In the genomic region with DNA sequence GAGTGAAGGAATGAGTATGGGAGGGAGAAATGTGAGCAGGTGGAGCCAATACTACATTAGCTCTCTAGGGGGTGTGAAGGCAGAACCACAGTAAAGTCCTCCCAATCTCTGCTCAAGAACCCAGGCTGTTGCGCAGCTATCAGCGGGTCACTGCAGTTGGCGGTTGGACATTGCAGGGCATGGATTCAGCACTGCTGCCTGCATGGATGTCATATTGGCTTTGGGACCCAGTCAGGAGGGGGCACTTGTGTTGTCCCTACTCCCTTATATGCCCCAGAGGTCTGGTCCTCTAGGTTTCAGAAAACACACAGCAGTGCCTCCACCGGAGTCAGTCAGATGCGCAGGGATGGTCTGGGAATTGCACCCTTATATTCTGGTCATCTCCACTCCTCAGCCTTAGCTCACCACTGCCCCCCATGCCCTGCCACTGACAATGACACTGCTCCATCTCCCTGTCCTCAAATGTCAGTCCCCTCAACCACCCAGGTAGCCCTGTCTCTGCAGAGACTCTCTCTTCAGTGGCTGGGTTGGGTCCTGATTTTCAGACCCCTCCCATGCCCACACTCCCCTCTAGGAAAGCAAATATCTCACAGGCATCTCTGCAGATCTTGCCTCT, we compare ENCODE assay signal across 20 cellular contexts. TPM values are rescaled to one million over a fixed set of nuclear protein-coding genes. Genes with fewer than 3 reads are reported as not detected.
DNase-seq lines count a peak whose midpoint lies in the region; ATAC-seq and TF ChIP-seq lines count a peak whose summit lies in the region.
"Had no signal": no experiment of that assay in that cellular context is flagged by ENCODE, and none has a peak within 500 bp of the region (broad histone marks: within the 10 kb centered on the region; RNA-seq: fewer than 3 reads in every experiment).

No MANE protein-coding gene starts in this region.

- DNase-seq in GM13977 (ENCODE audit: low spot score), result peak; percentile 6
- no peak for DNase-seq in PC-3
- DNase-seq in endodermal cell, result peak; percentile 51
- no peak for DNase-seq in HT-29 (ENCODE audit: low spot score)
- DNase-seq in T-helper 17 cell, result no peak
- DNase-seq in hepatocyte (ENCODE audit: low spot score), result no peak
- no peak for DNase-seq in NOMO-1 treated with DMSO at 0.1 percent for 48 hours (lab: John Stamatoyannopoulos, UW; ENCODE audit: unreplicated experiment)
- DNase-seq: Calu3; CD8-positive, alpha-beta memory T cell; EL; MG63; NCI-H1417; NCI-H1694 treated with DMSO at 0.1 percent for 48 hours; NCI-H2081 treated with DMSO at 0.1 percent for 48 hours; NCI-H526 treated with DMSO at 0.1 percent for 48 hours; SHP77 treated with DMSO at 0.1 percent for 48 hours; T-cell had no signal

- H3K9me3 Mint-ChIP-seq in endodermal cell, result no peaks in the 10 kb centered on the region
- H3K9me3 Mint-ChIP-seq: CD8-positive, alpha-beta memory T cell had no signal

- H3K27me3 ChIP-seq in DOHH2 (ENCODE audit: control insufficient read depth, low read length), result peaks cover 66% of the 10 kb centered on the region
- peaks cover 20% of the 10 kb centered on the region; the same call in 1 of the 2 replicates for H3K27me3 ChIP-seq in PC-3 (ENCODE audit: low read length)
- H3K27me3 ChIP-seq in endodermal cell (ENCODE audit: control insufficient read depth, insufficient read depth, low read length, poor library complexity, severe bottlenecking), result peaks cover 36% of the 10 kb centered on the region
- H3K27me3 ChIP-seq in hepatocyte, result peaks cover 37% of the 10 kb centered on the region

- intact Hi-C loops in PC-3 (cut with micrococcal nuclease), result no loop called here

- no peaks in the 10 kb centered on the region for H3K36me3 Mint-ChIP-seq in endodermal cell (ENCODE audit: low read depth)
- peaks cover 2% of the 10 kb centered on the region for H3K36me3 Mint-ChIP-seq in T-helper 17 cell (ENCODE audit: low read depth)
- H3K36me3 Mint-ChIP-seq: T-cell had no signal

- H3K4me2 ChIP-seq in DOHH2 (ENCODE audit: low read length), result no peak overlapping the region
- no peak overlapping the region for H3K4me2 ChIP-seq in PC-3 (ENCODE audit: low read length)
- no peak overlapping the region for H3K4me2 ChIP-seq in hepatocyte

- H3K9me2 ChIP-seq in DOHH2 (replicated peaks; ENCODE audit: control insufficient read depth, low read length) (no peaks in the 10 kb centered on the region), PC-3 (replicated peaks; ENCODE audit: low read length) (no peaks in the 10 kb centered on the region), hepatocyte (replicated peaks; ENCODE audit: insufficient read depth) (no peaks in the 10 kb centered on the region)

- peaks cover 69% of the 10 kb centered on the region for H3K27me3 Mint-ChIP-seq in endodermal cell (ENCODE audit: insufficient read depth)
- peaks cover 75% of the 10 kb centered on the region for H3K27me3 Mint-ChIP-seq in T-helper 17 cell

- H3K4me1 ChIP-seq in DOHH2 (ENCODE audit: control insufficient read depth, low read length) (no peaks in the 10 kb centered on the region; the same call in 1 of the 2 replicates), PC-3 (ENCODE audit: insufficient read depth, low read length) (peaks cover 9% of the 10 kb centered on the region; the same call in 1 of the 2 replicates), endodermal cell (ENCODE audit: control insufficient read depth, insufficient read depth, low read length) (no peaks in the 10 kb centered on the region), hepatocyte (ENCODE audit: insufficient read depth) (no peaks in the 10 kb centered on the region)

- TF ChIP-seq CTCF in DOHH2 (IDR thresholded peaks at IDR 0.05; ENCODE audit: low read depth, low read length, poor library complexity, severe bottlenecking) (peak; percentile 36), GM13977 (IDR thresholded peaks at IDR 0.05; ENCODE audit: extremely low read depth, insufficient read depth, missing control alignments) (no peak), PC-3 (conservative IDR thresholded peaks at IDR 0.05; ENCODE audit: low read depth, low read length) (peak; percentile 27; the same call in 1 of the 2 replicates), endodermal cell (conservative IDR thresholded peaks at IDR 0.05) (peak; percentile 60), hepatocyte (IDR thresholded peaks at IDR 0.05; ENCODE audit: poor library complexity) (no peak)

- H3K9me3 ChIP-seq in DOHH2 (ENCODE audit: control insufficient read depth, insufficient read depth, low read length), result no peaks in the 10 kb centered on the region
- no peaks in the 10 kb centered on the region for H3K9me3 ChIP-seq in PC-3 (ENCODE audit: low read length)
- H3K9me3 ChIP-seq in endodermal cell (ENCODE audit: control insufficient read depth, low read length), result no peaks in the 10 kb centered on the region
- H3K9me3 ChIP-seq in T-helper 17 cell (ENCODE audit: control insufficient read depth, low read length, poor library complexity, severe bottlenecking), result no peaks in the 10 kb centered on the region
- H3K9me3 ChIP-seq in hepatocyte (ENCODE audit: low read depth), result no peaks in the 10 kb centered on the region
- H3K9me3 ChIP-seq: MG63 had no signal

- ATAC-seq in PC-3 (no peak), T-helper 17 cell (no peak)
- ATAC-seq: T-cell had no signal

- H2AFZ ChIP-seq in PC-3 (ENCODE audit: low read length) (no peak overlapping the region), hepatocyte (no peak overlapping the region)

- H3K9ac ChIP-seq in PC-3 (ENCODE audit: low read length) (no peak overlapping the region), endodermal cell (ENCODE audit: extremely low read depth, low read length, poor library complexity, severe bottlenecking) (no peak overlapping the region)

- H3K27ac ChIP-seq in DOHH2 (ENCODE audit: low read depth, low read length) (no peak overlapping the region), PC-3 (ENCODE audit: low read length) (no peak overlapping the region), endodermal cell (ENCODE audit: low read depth, low read length) (no peak overlapping the region), hepatocyte (no peak overlapping the region)
- H3K27ac ChIP-seq: C4-2B, RWPE1 had no signal

- H3K36me3 ChIP-seq in DOHH2 (ENCODE audit: control insufficient read depth, low read length) (no peaks in the 10 kb centered on the region), PC-3 (ENCODE audit: low read depth, low read length) (no peaks in the 10 kb centered on the region), endodermal cell (ENCODE audit: control insufficient read depth, insufficient read depth, low read length) (no peaks in the 10 kb centered on the region), hepatocyte (replicated peaks; ENCODE audit: insufficient read depth, low read depth) (no peaks in the 10 kb centered on the region)
- H3K36me3 ChIP-seq: MG63 had no signal

- no peaks in the 10 kb centered on the region; the same call in 1 of the 2 replicates for H4K20me1 ChIP-seq in DOHH2 (ENCODE audit: control insufficient read depth, insufficient read depth, low read depth, low read length)
- no peaks in the 10 kb centered on the region for H4K20me1 ChIP-seq in PC-3 (ENCODE audit: low read length)
- H4K20me1 ChIP-seq in hepatocyte (ENCODE audit: insufficient read depth, poor library complexity, severe bottlenecking), result no peaks in the 10 kb centered on the region

- 76 to 88% methylated on average over 5 of the region's 5 CpGs for WGBS in endodermal cell (ENCODE audit: insufficient coverage in 1 of 2, insufficient read length in 1 of 2), 2 experiments
- WGBS in hepatocyte (ENCODE audit: low lambda C conversion rate, missing lambda C conversion rate), result 96% methylated on average over 5 of the region's 5 CpGs

- H3K4me1 Mint-ChIP-seq in endodermal cell (peaks cover 3% of the 10 kb centered on the region), T-helper 17 cell (peaks cover 5% of the 10 kb centered on the region)

- no peak overlapping the region for H3K4me3 ChIP-seq in DOHH2 (ENCODE audit: low read length)
- H3K4me3 ChIP-seq in PC-3 (ENCODE audit: low read length), result no peak overlapping the region
- no peak overlapping the region for H3K4me3 ChIP-seq in endodermal cell (ENCODE audit: low read length)
- H3K4me3 ChIP-seq in hepatocyte, result no peak overlapping the region
- H3K4me3 ChIP-seq: MG63 had no signal

- no peaks in the 10 kb centered on the region for H3F3A ChIP-seq in DOHH2 (ENCODE audit: control insufficient read depth, insufficient read depth)
- H3F3A ChIP-seq in PC-3 (ENCODE audit: low read length, unreplicated experiment), result no peaks in the 10 kb centered on the region

- H3K4me3 Mint-ChIP-seq in endodermal cell (no peak overlapping the region), T-helper 17 cell (no peak overlapping the region)
- H3K4me3 Mint-ChIP-seq: CD8-positive, alpha-beta memory T cell; T-cell had no signal

- POLR2A ChIA-PET in PC-3 (lab: Charles Lee; ENCODE audit: unreplicated experiment), result no interaction called here

- in situ Hi-C loops in GM13977 (cut with MboI; ENCODE audit: low pct_unique_long_range_greater_than_20kb, low sequenced_read_pairs, unreplicated experiment), result loop anchor here (25.0 kb wide), 1 partner anchor 405 kb away; no protein-coding TSS in a partner anchor

- H3K79me2 ChIP-seq in DOHH2 (ENCODE audit: control insufficient read depth, low read length) (no peaks in the 10 kb centered on the region), PC-3 (ENCODE audit: low read length) (no peaks in the 10 kb centered on the region), hepatocyte (no peaks in the 10 kb centered on the region)

- no TSS peak for BruUV-seq in PC-3 (replicated peaks; lab: Mats Ljungman, UMichigan)

- CTCF ChIA-PET in PC-3 (lab: Charles Lee), result no interaction called here

- H3K27ac Mint-ChIP-seq in endodermal cell (no peak overlapping the region), T-helper 17 cell (no peak overlapping the region)
- H3K27ac Mint-ChIP-seq: CD8-positive, alpha-beta memory T cell; T-cell had no signal

RNA-seq across cellular contexts. Expression of a gene that starts 9.6 kb away (rescaled TPM):
- total RNA-seq in PC-3 (2014; rRNA removed), result 0.15 and 0.81 TPM in 2 replicates
- 1 to 10 TPM in 1 of 2 donors, under 1 TPM in 1; 0.38 to 1.7 TPM for total RNA-seq in endodermal cell
- 9.5 TPM for polyA plus RNA-seq in endodermal cell (2013, experiment 1 of 2)
- 8.9 TPM for polyA plus RNA-seq in endodermal cell (2013, experiment 2 of 2)
- total RNA-seq in HT-29 (2014; rRNA removed; shearing (Covaris generic)), result not detected in 2 replicates
- total RNA-seq in T-helper 17 cell, result not detected
- total RNA-seq in hepatocyte, result 0.04 TPM in 1 of 2 replicates, not detected in the other
- not detected in 2 replicates for polyA plus RNA-seq in hepatocyte
- total RNA-seq: Calu3; CD8-positive, alpha-beta memory T cell had no signal
- polyA plus RNA-seq: CD8-positive, alpha-beta memory T cell had no signal

RNA-seq across cellular contexts. Expression of a gene that starts 33.9 kb away (rescaled TPM):
- total RNA-seq in PC-3 (2014; rRNA removed), result 26.0 and 26.6 TPM in 2 replicates
- 10 to 100 TPM; 16.2 to 22.5 TPM for total RNA-seq in endodermal cell
- polyA plus RNA-seq in endodermal cell (2013, experiment 1 of 2), result 19.9 TPM
- polyA plus RNA-seq in endodermal cell (2013, experiment 2 of 2), result 21.3 TPM
- 9.1 and 11.9 TPM in 2 replicates for total RNA-seq in HT-29 (2014; rRNA removed; shearing (Covaris generic))
- 10 to 100 TPM; 11.2 to 13.4 TPM for total RNA-seq in T-helper 17 cell
- total RNA-seq in hepatocyte, result 25.6 and 29.6 TPM in 2 replicates
- polyA plus RNA-seq in hepatocyte, result 9.6 and 10.5 TPM in 2 replicates

RNA-seq across cellular contexts. Expression of a gene that starts 49.6 kb away (rescaled TPM):
- total RNA-seq in PC-3 (2014; rRNA removed) (4.0 and 5.4 TPM in 2 replicates), endodermal cell (1 to 10 TPM; 1.1 to 1.6 TPM), T-helper 17 cell (1 to 10 TPM in 1 of 2 donors, under 1 TPM in 1; 0.65 to 1.1 TPM), hepatocyte (4.9 and 5.1 TPM in 2 replicates)
- 3.0 TPM for polyA plus RNA-seq in endodermal cell (2013, experiment 1 of 2)
- 3.4 TPM for polyA plus RNA-seq in endodermal cell (2013, experiment 2 of 2)
- total RNA-seq in HT-29 (2014; rRNA removed; shearing (Covaris generic)), result 2.5 and 3.1 TPM in 2 replicates
- 5.4 and 9.7 TPM in 2 replicates for polyA plus RNA-seq in hepatocyte

Comparison
In these comparisons a context has a peak if more than half of its experiments do, and no peak if none do; other contexts are left out.
1. CTCF ChIP-seq: peak in DOHH2 (single experiment), PC-3 (single experiment) and endodermal cell (single experiment); none in GM13977 (single experiment) and hepatocyte (single experiment).
2. DNase-seq: peak in GM13977 (single experiment) and endodermal cell (single experiment); none in PC-3 (single experiment), HT-29 (single experiment), T-helper 17 cell (0 of 3), hepatocyte (single experiment) and NOMO-1 treated with DMSO at 0.1 percent for 48 hours (single experiment).